14 cellular contexts compared by ENCODE assay signal in the genomic region with DNA sequence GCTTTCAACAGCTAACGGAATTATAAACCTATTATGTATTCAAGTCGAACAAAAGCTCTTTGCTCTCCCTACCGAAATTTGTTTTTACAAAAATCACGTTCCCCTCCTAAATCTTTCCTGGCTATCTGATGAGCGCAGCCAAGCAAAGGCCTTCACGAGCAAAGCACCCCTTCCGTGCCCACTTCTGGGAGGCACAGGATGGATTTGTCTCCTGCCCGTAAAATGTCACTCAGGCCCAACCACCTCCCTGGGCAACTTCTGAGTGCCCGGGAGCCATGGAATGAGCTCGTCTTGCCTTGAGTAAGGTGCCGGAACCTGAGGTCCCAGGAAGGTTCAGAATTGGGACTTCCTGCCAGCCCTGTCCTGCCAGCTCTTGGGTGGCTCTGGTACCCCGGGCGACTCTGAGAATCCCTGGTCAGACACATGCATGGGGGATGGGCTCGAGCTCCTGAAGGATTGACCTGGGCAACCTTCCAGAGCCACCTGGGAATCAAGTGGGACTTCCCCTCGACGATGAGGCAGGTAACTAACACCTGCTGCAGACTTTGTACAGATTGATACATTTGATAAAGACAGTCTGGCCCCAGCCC. TPM values are rescaled to one million over a fixed set of nuclear protein-coding genes. Genes with fewer than 3 reads are reported as not detected.
DNase-seq lines count a peak whose midpoint lies in the region; FAIRE-seq lines count a peak whose summit lies in the region.
"Had no signal": no experiment of that assay in that cellular context is flagged by ENCODE, and none has a peak within 500 bp of the region (broad histone marks: within the 10 kb centered on the region; RNA-seq: fewer than 3 reads in every experiment).

No MANE protein-coding gene starts in this region.

- H3K4me1 Mint-ChIP-seq in activated T-cell treated with anti-CD3 and anti-CD28 coated beads, Interleukin-2, amount 50 U/mL, for 24 hours (ENCODE audit: low read depth), result peaks cover 38% of the 10 kb centered on the region

- no peak for FAIRE-seq in small intestine (lab: Jason Lieb, UNC)
- FAIRE-seq: kidney had no signal

- H3K9me3 Mint-ChIP-seq in activated T-cell treated with anti-CD3 and anti-CD28 coated beads, Interleukin-2, amount 50 U/mL, for 24 hours, result no peaks in the 10 kb centered on the region

- H3K27me3 ChIP-seq in NT2/D1 (ENCODE audit: insufficient read depth, insufficient read length) (no peaks in the 10 kb centered on the region), esophagus (ENCODE audit: control insufficient read depth in 1 of 2, insufficient read depth in 2 of 2, low read length in 2 of 2) (no peaks in the 10 kb centered on the region), small intestine (ENCODE audit: control insufficient read depth in 2 of 2, insufficient read depth in 2 of 2, low read length in 2 of 2) (no peaks in the 10 kb centered on the region)
- H3K27me3 ChIP-seq: tibial artery had no signal

- no peaks in the 10 kb centered on the region for H3K27me3 Mint-ChIP-seq in activated T-cell treated with anti-CD3 and anti-CD28 coated beads, Interleukin-2, amount 50 U/mL, for 24 hours

- peaks cover 97% of the 10 kb centered on the region for H3K36me3 Mint-ChIP-seq in activated T-cell treated with anti-CD3 and anti-CD28 coated beads, Interleukin-2, amount 50 U/mL, for 24 hours (ENCODE audit: low read depth)

- peak overlapping the region; percentile 71 for H3K27ac Mint-ChIP-seq in activated T-cell treated with anti-CD3 and anti-CD28 coated beads, Interleukin-2, amount 50 U/mL, for 24 hours

- H3K27ac ChIP-seq in esophagus (ENCODE audit: low read depth in 2 of 2, low read length in 1 of 2), result peak overlapping the region; percentile 22 to 45
- H3K27ac ChIP-seq in small intestine (ENCODE audit: low read depth in 1 of 2, low read length in 1 of 2), result peak overlapping the region in 1 of 2 donors; percentile 6
- H3K27ac ChIP-seq: HL-60, tibial artery had no signal

- DNase-seq in activated T-cell treated with anti-CD3 and anti-CD28 coated beads, Interleukin-2, amount 50 U/mL, for 24 hours, result no peak
- DNase-seq in activated T-cell treated with anti-CD3 and anti-CD28 coated beads, Interleukin-2, amount 50 U/mL, for 48 hours, result no peak
- DNase-seq in NT2/D1 (ENCODE audit: low read depth, low spot score) (no peak), small intestine (peak; percentile 85), superior temporal gyrus (ENCODE audit: extremely low spot score) (no peak), LoVo (ENCODE audit: low spot score) (no peak), OCI-M1 (lab: John Stamatoyannopoulos, UW) (no peak)
- DNase-seq: kidney, NCI-H2029 treated with DMSO at 0.1 percent for 48 hours, NCI-H510A had no signal

- H3K9ac ChIP-seq in NT2/D1 (ENCODE audit: insufficient read length, low read depth), result peak overlapping the region; percentile 18

- WGBS in esophagus, 2 donors, result 54 to 55% methylated on average over 16 of the region's 16 CpGs
- WGBS in small intestine, 3 donors, result 32 to 70% (median 53%) methylated on average over 16 of the region's 16 CpGs

- peaks cover 94% of the 10 kb centered on the region for H3K36me3 ChIP-seq in NT2/D1 (ENCODE audit: insufficient read depth, insufficient read length, low read length)
- H3K36me3 ChIP-seq in esophagus (ENCODE audit: control insufficient read depth in 2 of 2, insufficient read depth in 2 of 2, low read length in 1 of 2), result peaks cover 0 to 16% of the 10 kb centered on the region in 2 donors
- peaks cover 0 to 4% of the 10 kb centered on the region in 2 donors for H3K36me3 ChIP-seq in small intestine (ENCODE audit: control insufficient read depth in 2 of 2, insufficient read depth in 2 of 2, low read length in 2 of 2)

- H3K4me3 ChIP-seq in NT2/D1 (ENCODE audit: insufficient read length, low read depth) (no peak overlapping the region), esophagus (ENCODE audit: low read depth in 1 of 2, low read length in 2 of 2) (no peak overlapping the region), small intestine (ENCODE audit: low read depth in 1 of 2, low read length in 2 of 2) (no peak overlapping the region)
- H3K4me3 ChIP-seq: K562, tibial artery had no signal

- H3K4me3 Mint-ChIP-seq in activated T-cell treated with anti-CD3 and anti-CD28 coated beads, Interleukin-2, amount 50 U/mL, for 24 hours, result no peak overlapping the region

- peaks cover 60% of the 10 kb centered on the region for H3K4me1 ChIP-seq in NT2/D1 (ENCODE audit: insufficient read depth, insufficient read length)
- peaks cover 11 to 58% of the 10 kb centered on the region in 2 donors for H3K4me1 ChIP-seq in esophagus (ENCODE audit: control insufficient read depth in 2 of 2, insufficient read depth in 2 of 2, low read length in 1 of 2)
- H3K4me1 ChIP-seq in small intestine (ENCODE audit: control insufficient read depth in 2 of 2, insufficient read depth in 1 of 2, low read depth in 1 of 2, low read length in 1 of 2), result peaks cover 2 to 13% of the 10 kb centered on the region in 2 donors

- H3K9me3 ChIP-seq in NT2/D1 (ENCODE audit: insufficient read depth, low read length) (no peaks in the 10 kb centered on the region), esophagus (ENCODE audit: control insufficient read depth in 2 of 2, insufficient read depth in 1 of 2, low read depth in 1 of 2, low read length in 1 of 2) (no peaks in the 10 kb centered on the region), small intestine (ENCODE audit: control insufficient read depth, low read depth) (no peaks in the 10 kb centered on the region)
- H3K9me3 ChIP-seq: tibial artery had no signal

RNA-seq across cellular contexts. Expression of gene SLC7A5, which starts 19.8 kb away (rescaled TPM):
- 100 to 1,000 TPM; 117 to 138 TPM for polyA plus RNA-seq in esophagus
- 10 to 100 TPM in 1 of 3 donors, 1 to 10 TPM in 2; 3.6 to 82.2 (median 4.1) TPM for polyA plus RNA-seq in small intestine
